Comparison of ENCODE assay signal across 17 cellular contexts in genomic region chr1:3821934-3822307, GRCh38. TPM values are rescaled to one million over a fixed set of nuclear protein-coding genes. Genes with fewer than 3 reads are reported as not detected.
A peak's percentile ranks its signal among the peaks of the same experiment; 100 is the strongest.
DNase-seq lines count a peak whose midpoint lies in the region; ATAC-seq, FAIRE-seq and TF ChIP-seq lines count a peak whose summit lies in the region.
"Had no signal": no experiment of that assay in that cellular context is flagged by ENCODE, and none has a peak within 500 bp of the region (broad histone marks: within the 10 kb centered on the region; RNA-seq: fewer than 3 reads in every experiment).

No MANE protein-coding gene starts in this region.

- H3K4me3 ChIP-seq in GM23338, result no peak overlapping the region
- no peak overlapping the region for H3K4me3 ChIP-seq in WERI-Rb-1 (ENCODE audit: low read depth, low read length)
- H3K4me3 ChIP-seq in HepG2 (replicated peaks in 1 of 3; ENCODE audit: insufficient read depth in 1 of 3, low read depth in 2 of 3, low read length in 3 of 3), result no peak overlapping the region

- POLR2A ChIA-PET in HepG2 (lab: Yijun Ruan, JAX), result no interaction called here

- H3K9me3 ChIP-seq in WERI-Rb-1 (ENCODE audit: severe bottlenecking) (no peaks in the 10 kb centered on the region), HepG2 (ENCODE audit: low read length) (no peaks in the 10 kb centered on the region)
- H3K9me3 ChIP-seq: Caco-2 had no signal

- in situ Hi-C loops in HepG2 (cut with HindIII; ENCODE audit: extremely low pct_ligation_motif_present, low pct_unique_long_range_greater_than_20kb), result no loop called here

- DNase-seq in GM23338 (ENCODE audit: low spot score) (no peak), WERI-Rb-1 (no peak), HepG2 (ENCODE audit: low spot score) (no peak)
- DNase-seq in stimulated activated naive B cell treated with anti-CD40 and anti-IgM and Interleukin-4, amounts not matched to agents 10 μg/mL and 1 μg/mL and 100 μg/mL, for 72 hours, result no peak
- DNase-seq in activated naive CD4-positive, alpha-beta T cell treated with Interleukin-2 at 50 U/mL for 16 hours, result no peak
- DNase-seq in effector CD8-positive, alpha-beta T cell (lab: John Stamatoyannopoulos, UW), result no peak
- DNase-seq: ACHN, Caco-2, NCI-H1105 treated with DMSO at 0.1 percent for 48 hours, NCI-H2107, NCI-H510A, NCI-H774, OCI-M1, Right ventricle myocardium superior, SW 1271 had no signal

- H3K4me2 ChIP-seq in GM23338 (no peak overlapping the region), HepG2 (ENCODE audit: low read depth, low read length) (no peak overlapping the region)

- H3K27ac ChIP-seq in GM23338 (ENCODE audit: low read depth), result no peak overlapping the region
- H3K27ac ChIP-seq in WERI-Rb-1, result peak overlapping the region; percentile 90
- no peak overlapping the region for H3K27ac ChIP-seq in HepG2 (ENCODE audit: extremely low read length, insufficient read depth, low read length)
- H3K27ac ChIP-seq: HL-60 had no signal

- no peak for TF ChIP-seq CTCF in GM23338 (conservative IDR thresholded peaks at IDR 0.05; ENCODE audit: low read depth in 2 of 2)
- no peak for TF ChIP-seq CTCF in WERI-Rb-1 (IDR thresholded peaks at IDR 0.05; ENCODE audit: low read depth, low read length)
- no peak for TF ChIP-seq CTCF in HepG2 (CRISPR knock-in tag; IDR thresholded peaks at IDR 0.05)

- H2AFZ ChIP-seq in GM23338 (no peak overlapping the region), HepG2 (ENCODE audit: low read length) (no peak overlapping the region)

- no peak for TF ChIP-seq POLR2A in HepG2 (IDR thresholded peaks at IDR 0.05; ENCODE audit: insufficient read depth in 1 of 2, low read depth in 2 of 2, low read length in 2 of 2)

- H3K27me3 Mint-ChIP-seq in GM23338 (ENCODE audit: insufficient read depth, low read depth, poor library complexity), result peaks cover 6% of the 10 kb centered on the region
- no peaks in the 10 kb centered on the region for H3K27me3 Mint-ChIP-seq in stimulated activated naive B cell treated with anti-CD40 and anti-IgM and Interleukin-4, amounts not matched to agents 10 μg/mL and 1 μg/mL and 100 μg/mL, for 72 hours

- H4K20me1 ChIP-seq in GM23338 (replicated peaks; ENCODE audit: insufficient read depth) (no peaks in the 10 kb centered on the region), HepG2 (ENCODE audit: insufficient read depth, low read length) (no peaks in the 10 kb centered on the region)

- H3K79me2 ChIP-seq in GM23338 (replicated peaks; ENCODE audit: insufficient read depth) (no peaks in the 10 kb centered on the region), HepG2 (ENCODE audit: insufficient read depth, low read length) (no peaks in the 10 kb centered on the region)

- intact Hi-C loops in HepG2 (cut with micrococcal nuclease; ENCODE audit: unreplicated experiment), result no loop called here

- H3K4me3 Mint-ChIP-seq in GM23338, result no peak overlapping the region
- no peak overlapping the region for H3K4me3 Mint-ChIP-seq in stimulated activated naive B cell treated with anti-CD40 and anti-IgM and Interleukin-4, amounts not matched to agents 10 μg/mL and 1 μg/mL and 100 μg/mL, for 72 hours

- TF ChIP-seq EP300 in HepG2 (IDR thresholded peaks at IDR 0.05; ENCODE audit: low read depth in 2 of 2, low read length in 2 of 2), result no peak
- no peak for TF ChIP-seq EP300 in HepG2 (CRISPR knock-in tag; IDR thresholded peaks at IDR 0.05; ENCODE audit: borderline replicate concordance)

- BruUV-seq in HepG2 (replicated peaks; lab: Mats Ljungman, UMichigan), result no TSS peak

- H3K36me3 ChIP-seq in GM23338 (ENCODE audit: insufficient read depth) (no peaks in the 10 kb centered on the region), WERI-Rb-1 (peaks cover 56% of the 10 kb centered on the region), HepG2 (replicated peaks in 1 of 2; ENCODE audit: control insufficient read depth in 1 of 2, insufficient read depth in 2 of 2, low read length in 2 of 2) (peaks cover 12 to 31% of the 10 kb centered on the region in 2 experiments; a peak in 4 of 5 replicates)

- H3K4me1 ChIP-seq in GM23338 (ENCODE audit: insufficient read depth) (no peaks in the 10 kb centered on the region), HepG2 (ENCODE audit: insufficient read depth, low read length) (no peaks in the 10 kb centered on the region)
- H3K4me1 ChIP-seq: Caco-2 had no signal

- 88% methylated on average over 14 of the region's 14 CpGs for WGBS in HepG2 (ENCODE audit: low lambda C conversion rate)

- no peak for TF ChIP-seq RAD21 in HepG2 (CRISPR knock-in tag; IDR thresholded peaks at IDR 0.05)

- no peaks in the 10 kb centered on the region for H3K9me3 Mint-ChIP-seq in GM23338
- H3K9me3 Mint-ChIP-seq in stimulated activated naive B cell treated with anti-CD40 and anti-IgM and Interleukin-4, amounts not matched to agents 10 μg/mL and 1 μg/mL and 100 μg/mL, for 72 hours, result no peaks in the 10 kb centered on the region

- ATAC-seq in GM23338, result no peak
- ATAC-seq in HepG2, result no peak
- no peak for ATAC-seq in stimulated activated naive B cell treated with anti-CD40 and anti-IgM and Interleukin-4, amounts not matched to agents 10 μg/mL and 1 μg/mL and 100 μg/mL, for 72 hours (replicated peaks)
- no peak for ATAC-seq in HG03442 (IDR thresholded peaks at IDR 0.05; ENCODE audit: unreplicated experiment)

- FAIRE-seq in HepG2 (lab: Jason Lieb, UNC), result no peak

- H3K9ac ChIP-seq in HepG2 (ENCODE audit: insufficient read depth, low read depth, low read length), result no peak overlapping the region

- CTCF ChIA-PET in HepG2 (lab: Yijun Ruan, JAX; ENCODE audit: low intra/inter-chr PET ratio, low total read pairs), result no interaction called here

- no peaks in the 10 kb centered on the region for H3K27me3 ChIP-seq in GM23338 (ENCODE audit: insufficient read depth)
- H3K27me3 ChIP-seq in WERI-Rb-1 (ENCODE audit: insufficient read depth, low read depth, severe bottlenecking), result no peaks in the 10 kb centered on the region
- no peaks in the 10 kb centered on the region for H3K27me3 ChIP-seq in HepG2 (ENCODE audit: control insufficient read depth in 1 of 2, insufficient read depth in 2 of 2, low read length in 2 of 2)

- no peaks in the 10 kb centered on the region for H3F3A ChIP-seq in GM23338 (replicated peaks; ENCODE audit: low read depth)

- H3K36me3 Mint-ChIP-seq in GM23338 (ENCODE audit: low read depth), result peaks cover 18% of the 10 kb centered on the region
- H3K36me3 Mint-ChIP-seq in stimulated activated naive B cell treated with anti-CD40 and anti-IgM and Interleukin-4, amounts not matched to agents 10 μg/mL and 1 μg/mL and 100 μg/mL, for 72 hours, result peaks cover 47 to 71% of the 10 kb centered on the region in 2 donors

- no peaks in the 10 kb centered on the region for H3K9me2 ChIP-seq in GM23338 (ENCODE audit: insufficient read depth)

- peak overlapping the region; percentile 79 for H3K27ac Mint-ChIP-seq in GM23338
- peak overlapping the region; percentile 48 for H3K27ac Mint-ChIP-seq in stimulated activated naive B cell treated with anti-CD40 and anti-IgM and Interleukin-4, amounts not matched to agents 10 μg/mL and 1 μg/mL and 100 μg/mL, for 72 hours

- no peaks in the 10 kb centered on the region; the same call in 2 of the 3 replicates for H3K4me1 Mint-ChIP-seq in GM23338
- peaks cover 4 to 8% of the 10 kb centered on the region in 2 donors for H3K4me1 Mint-ChIP-seq in stimulated activated naive B cell treated with anti-CD40 and anti-IgM and Interleukin-4, amounts not matched to agents 10 μg/mL and 1 μg/mL and 100 μg/mL, for 72 hours

RNA-seq across cellular contexts. Expression of gene LRRC47, which starts 25.6 kb away (rescaled TPM):
- 75.7 and 76.8 TPM in 2 replicates for total RNA-seq in GM23338 (2014; rRNA removed; shearing (Covaris generic))
- polyA plus RNA-seq in GM23338 (2016; fragmentation: Nextera tagmentation; extraction: Ambion mirVana) (15.8 and 17.2 TPM in 2 replicates), HepG2 (2011; rRNA removed) (18.3 and 20.2 TPM in 2 replicates)
- 52.4 and 52.5 TPM in 2 replicates for total RNA-seq in HepG2 (2016; rRNA removed; fragmentation: Illumina TruSeq; extraction: Trizol)
- 6.5 and 7.6 TPM in 2 replicates for total RNA-seq in HepG2 (2016; cell fraction: cytosol; rRNA removed; fragmentation: Illumina TruSeq; extraction: Trizol; ENCODE audit: low read depth)
- 47.8 and 53.6 TPM in 2 replicates for total RNA-seq in HepG2 (2016; cell fraction: insoluble cytoplasmic fraction; rRNA removed; fragmentation: Illumina TruSeq; extraction: Trizol)
- total RNA-seq in HepG2 (2016; cell fraction: membrane; rRNA removed; fragmentation: Illumina TruSeq; extraction: Trizol), result 11.1 and 12.6 TPM in 2 replicates
- total RNA-seq in HepG2 (2016; cell fraction: nucleus; rRNA removed; fragmentation: Illumina TruSeq; extraction: Trizol), result 22.3 and 30.2 TPM in 2 replicates
- 11.1 and 11.8 TPM in 2 replicates for polyA plus RNA-seq in HepG2 (2011; cell fraction: cytosol; rRNA removed)
- 22.8 and 33.3 TPM in 2 replicates for polyA plus RNA-seq in HepG2 (2011; cell fraction: nucleus; rRNA removed)
- 19.1 and 36.0 TPM in 2 replicates for polyA plus RNA-seq in HepG2 (2012)
- 3.5 and 3.9 TPM in 2 replicates for polyA plus RNA-seq in HepG2 (2016; cell fraction: cytosol; fragmentation: Illumina TruSeq; extraction: Trizol; ENCODE audit: low read depth)
- 46.2 and 54.8 TPM in 2 replicates for polyA plus RNA-seq in HepG2 (2016; cell fraction: insoluble cytoplasmic fraction; fragmentation: Illumina TruSeq; extraction: Trizol; ENCODE audit: low read depth)
- 9.2 and 9.3 TPM in 2 replicates for polyA plus RNA-seq in HepG2 (2016; cell fraction: membrane; fragmentation: Illumina TruSeq; extraction: Trizol; ENCODE audit: low read depth)
- polyA plus RNA-seq in HepG2 (2016; cell fraction: nucleus; fragmentation: Illumina TruSeq; extraction: Trizol; ENCODE audit: insufficient read depth, low read depth), result 63.9 and 68.5 TPM in 2 replicates
- 12.3 and 17.4 TPM in 2 replicates for polyA minus RNA-seq in HepG2 (2011; rRNA and poly(A)+ RNA removed; ENCODE audit: low replicate concordance)
- 12.0 and 18.0 TPM in 2 replicates for polyA minus RNA-seq in HepG2 (2011; cell fraction: cytosol; rRNA and poly(A)+ RNA removed)
- 10.1 and 11.3 TPM in 2 replicates for polyA minus RNA-seq in HepG2 (2011; cell fraction: nucleus; rRNA and poly(A)+ RNA removed)

RNA-seq across cellular contexts. Expression of gene CEP104, which starts 35.1 kb away (rescaled TPM):
- 17.7 and 32.2 TPM in 2 replicates for total RNA-seq in GM23338 (2014; rRNA removed; shearing (Covaris generic))
- polyA plus RNA-seq in GM23338 (2016; fragmentation: Nextera tagmentation; extraction: Ambion mirVana) (20.5 and 21.1 TPM in 2 replicates), HepG2 (2011; rRNA removed) (19.0 and 30.1 TPM in 2 replicates)
- 20.4 and 33.8 TPM in 2 replicates for total RNA-seq in HepG2 (2016; rRNA removed; fragmentation: Illumina TruSeq; extraction: Trizol)
- 4.7 and 5.7 TPM in 2 replicates for total RNA-seq in HepG2 (2016; cell fraction: cytosol; rRNA removed; fragmentation: Illumina TruSeq; extraction: Trizol; ENCODE audit: low read depth)
- total RNA-seq in HepG2 (2016; cell fraction: insoluble cytoplasmic fraction; rRNA removed; fragmentation: Illumina TruSeq; extraction: Trizol), result 17.2 and 21.3 TPM in 2 replicates
- total RNA-seq in HepG2 (2016; cell fraction: membrane; rRNA removed; fragmentation: Illumina TruSeq; extraction: Trizol), result 17.1 and 18.2 TPM in 2 replicates
- total RNA-seq in HepG2 (2016; cell fraction: nucleus; rRNA removed; fragmentation: Illumina TruSeq; extraction: Trizol), result 17.8 and 20.6 TPM in 2 replicates
- 11.3 and 14.0 TPM in 2 replicates for polyA plus RNA-seq in HepG2 (2011; cell fraction: cytosol; rRNA removed)
- polyA plus RNA-seq in HepG2 (2011; cell fraction: nucleus; rRNA removed), result 34.2 TPM in 2 replicates
- polyA plus RNA-seq in HepG2 (2012), result 18.2 and 19.8 TPM in 2 replicates
- 5.7 and 6.7 TPM in 2 replicates for polyA plus RNA-seq in HepG2 (2016; cell fraction: cytosol; fragmentation: Illumina TruSeq; extraction: Trizol; ENCODE audit: low read depth)
- polyA plus RNA-seq in HepG2 (2016; cell fraction: insoluble cytoplasmic fraction; fragmentation: Illumina TruSeq; extraction: Trizol; ENCODE audit: low read depth), result 33.6 and 43.4 TPM in 2 replicates
- polyA plus RNA-seq in HepG2 (2016; cell fraction: membrane; fragmentation: Illumina TruSeq; extraction: Trizol; ENCODE audit: low read depth), result 16.8 and 19.5 TPM in 2 replicates
- polyA plus RNA-seq in HepG2 (2016; cell fraction: nucleus; fragmentation: Illumina TruSeq; extraction: Trizol; ENCODE audit: insufficient read depth, low read depth), result 33.5 and 33.9 TPM in 2 replicates
- polyA minus RNA-seq in HepG2 (2011; rRNA and poly(A)+ RNA removed; ENCODE audit: low replicate concordance), result 21.1 and 36.0 TPM in 2 replicates
- polyA minus RNA-seq in HepG2 (2011; cell fraction: cytosol; rRNA and poly(A)+ RNA removed), result 17.0 and 22.2 TPM in 2 replicates
- polyA minus RNA-seq in HepG2 (2011; cell fraction: nucleus; rRNA and poly(A)+ RNA removed), result 32.4 and 38.9 TPM in 2 replicates

RNA-seq across cellular contexts. Expression of gene DFFB, which starts 35.4 kb away (rescaled TPM):
- 12.6 and 18.1 TPM in 2 replicates for total RNA-seq in GM23338 (2014; rRNA removed; shearing (Covaris generic))
- polyA plus RNA-seq in GM23338 (2016; fragmentation: Nextera tagmentation; extraction: Ambion mirVana) (4.4 and 6.5 TPM in 2 replicates), HepG2 (2011; rRNA removed) (4.6 and 4.8 TPM in 2 replicates)
- total RNA-seq in HepG2 (2016; rRNA removed; fragmentation: Illumina TruSeq; extraction: Trizol), result 8.7 and 9.3 TPM in 2 replicates
- total RNA-seq in HepG2 (2016; cell fraction: cytosol; rRNA removed; fragmentation: Illumina TruSeq; extraction: Trizol; ENCODE audit: low read depth), result 1.4 and 1.6 TPM in 2 replicates
- 8.7 and 9.2 TPM in 2 replicates for total RNA-seq in HepG2 (2016; cell fraction: insoluble cytoplasmic fraction; rRNA removed; fragmentation: Illumina TruSeq; extraction: Trizol)
- 4.1 and 4.7 TPM in 2 replicates for total RNA-seq in HepG2 (2016; cell fraction: membrane; rRNA removed; fragmentation: Illumina TruSeq; extraction: Trizol)
- 5.0 and 6.1 TPM in 2 replicates for total RNA-seq in HepG2 (2016; cell fraction: nucleus; rRNA removed; fragmentation: Illumina TruSeq; extraction: Trizol)
- polyA plus RNA-seq in HepG2 (2011; cell fraction: cytosol; rRNA removed), result 3.6 and 3.7 TPM in 2 replicates
- 7.8 and 8.5 TPM in 2 replicates for polyA plus RNA-seq in HepG2 (2011; cell fraction: nucleus; rRNA removed)
- polyA plus RNA-seq in HepG2 (2012), result 3.3 and 3.7 TPM in 2 replicates
- polyA plus RNA-seq in HepG2 (2016; cell fraction: cytosol; fragmentation: Illumina TruSeq; extraction: Trizol; ENCODE audit: low read depth), result 0.69 and 0.75 TPM in 2 replicates
- polyA plus RNA-seq in HepG2 (2016; cell fraction: insoluble cytoplasmic fraction; fragmentation: Illumina TruSeq; extraction: Trizol; ENCODE audit: low read depth), result 6.4 and 7.8 TPM in 2 replicates
- polyA plus RNA-seq in HepG2 (2016; cell fraction: membrane; fragmentation: Illumina TruSeq; extraction: Trizol; ENCODE audit: low read depth), result 1.5 and 1.9 TPM in 2 replicates
- polyA plus RNA-seq in HepG2 (2016; cell fraction: nucleus; fragmentation: Illumina TruSeq; extraction: Trizol; ENCODE audit: insufficient read depth, low read depth), result 17.0 and 22.7 TPM in 2 replicates
- 3.1 and 7.0 TPM in 2 replicates for polyA minus RNA-seq in HepG2 (2011; rRNA and poly(A)+ RNA removed; ENCODE audit: low replicate concordance)
- polyA minus RNA-seq in HepG2 (2011; cell fraction: cytosol; rRNA and poly(A)+ RNA removed), result 1.3 and 2.0 TPM in 2 replicates
- polyA minus RNA-seq in HepG2 (2011; cell fraction: nucleus; rRNA and poly(A)+ RNA removed), result 2.4 and 3.9 TPM in 2 replicates

RNA-seq across cellular contexts. Expression of gene SMIM1, which starts 49.4 kb away (rescaled TPM):
- 3.2 TPM in 1 of 2 replicates, not detected in the other for total RNA-seq in GM23338 (2014; rRNA removed; shearing (Covaris generic))
- polyA plus RNA-seq in GM23338 (2016; fragmentation: Nextera tagmentation; extraction: Ambion mirVana) (7.2 and 12.0 TPM in 2 replicates), HepG2 (2011; rRNA removed) (12.4 and 22.2 TPM in 2 replicates)
- 55.8 and 56.3 TPM in 2 replicates for total RNA-seq in HepG2 (2016; rRNA removed; fragmentation: Illumina TruSeq; extraction: Trizol)
- 360 and 516 TPM in 2 replicates for total RNA-seq in HepG2 (2016; cell fraction: cytosol; rRNA removed; fragmentation: Illumina TruSeq; extraction: Trizol; ENCODE audit: low read depth)
- total RNA-seq in HepG2 (2016; cell fraction: insoluble cytoplasmic fraction; rRNA removed; fragmentation: Illumina TruSeq; extraction: Trizol), result 54.3 and 58.0 TPM in 2 replicates
- total RNA-seq in HepG2 (2016; cell fraction: membrane; rRNA removed; fragmentation: Illumina TruSeq; extraction: Trizol), result 94.8 and 147 TPM in 2 replicates
- total RNA-seq in HepG2 (2016; cell fraction: nucleus; rRNA removed; fragmentation: Illumina TruSeq; extraction: Trizol), result 35.3 and 45.5 TPM in 2 replicates
- 15.0 and 35.9 TPM in 2 replicates for polyA plus RNA-seq in HepG2 (2011; cell fraction: cytosol; rRNA removed)
- 20.1 and 21.5 TPM in 2 replicates for polyA plus RNA-seq in HepG2 (2011; cell fraction: nucleus; rRNA removed)
- polyA plus RNA-seq in HepG2 (2012), result 18.7 and 18.9 TPM in 2 replicates
- polyA plus RNA-seq in HepG2 (2016; cell fraction: cytosol; fragmentation: Illumina TruSeq; extraction: Trizol; ENCODE audit: low read depth), result 172 and 230 TPM in 2 replicates
- polyA plus RNA-seq in HepG2 (2016; cell fraction: insoluble cytoplasmic fraction; fragmentation: Illumina TruSeq; extraction: Trizol; ENCODE audit: low read depth), result 45.5 and 47.9 TPM in 2 replicates
- 82.1 and 104 TPM in 2 replicates for polyA plus RNA-seq in HepG2 (2016; cell fraction: membrane; fragmentation: Illumina TruSeq; extraction: Trizol; ENCODE audit: low read depth)
- polyA plus RNA-seq in HepG2 (2016; cell fraction: nucleus; fragmentation: Illumina TruSeq; extraction: Trizol; ENCODE audit: insufficient read depth, low read depth), result 32.0 and 32.8 TPM in 2 replicates
- 29.5 TPM in 1 of 2 replicates, not detected in the other for polyA minus RNA-seq in HepG2 (2011; rRNA and poly(A)+ RNA removed; ENCODE audit: low replicate concordance)
- polyA minus RNA-seq in HepG2 (2011; cell fraction: cytosol; rRNA and poly(A)+ RNA removed), result 18.6 and 19.1 TPM in 2 replicates
- polyA minus RNA-seq in HepG2 (2011; cell fraction: nucleus; rRNA and poly(A)+ RNA removed), result 17.1 and 18.4 TPM in 2 replicates
